ENCODE assay signal across 1 cellular context in genomic region chr14:66645716-66646115, GRCh38.
TF ChIP-seq lines count a peak whose summit lies in the region.

No MANE protein-coding gene starts in this region.

TF ChIP-seq in IMR-90, 13 proteins besides CTCF, POLR2A, EP300 and RAD21:
- TF ChIP-seq BHLHE40 (IDR thresholded peaks at IDR 0.05; ENCODE audit: low read depth, low read length) = no peak
- TF ChIP-seq MAFK (IDR thresholded peaks at IDR 0.05; ENCODE audit: low read depth, low read length) = no peak
- TF ChIP-seq MXI1 (IDR thresholded peaks at IDR 0.05; ENCODE audit: borderline replicate concordance, low read depth, low read length) = no peak
- TF ChIP-seq USF2 (IDR thresholded peaks at IDR 0.05; ENCODE audit: low read depth, low read length) = no peak
- no peak for TF ChIP-seq MAZ (IDR thresholded peaks at IDR 0.05; ENCODE audit: borderline replicate concordance, low read depth, low read length)
- no peak for TF ChIP-seq SMC3 (IDR thresholded peaks at IDR 0.05; ENCODE audit: low read depth, low read length)
- no peak for TF ChIP-seq CHD1 (IDR thresholded peaks at IDR 0.05; ENCODE audit: low read depth, low read length)
- no peak for TF ChIP-seq NFE2L2 (IDR thresholded peaks at IDR 0.05; ENCODE audit: low read depth, low read length)
- TF ChIP-seq FOS (IDR thresholded peaks at IDR 0.05; ENCODE audit: low read depth, low read length) = no peak
- no peak for TF ChIP-seq RFX5 (IDR thresholded peaks at IDR 0.05; ENCODE audit: low read depth, low read length)
- no peak for TF ChIP-seq RCOR1 (IDR thresholded peaks at IDR 0.05; ENCODE audit: insufficient replicate concordance, low read length)
- no peak for TF ChIP-seq ELK1 (IDR thresholded peaks at IDR 0.05; ENCODE audit: borderline replicate concordance, low read depth, low read length)
- no peak for TF ChIP-seq CEBPB (IDR thresholded peaks at IDR 0.05; ENCODE audit: low read depth, low read length)
TF ChIP-seq in IMR-90: peak in this region for 0.
